ENCODE assay signal across 19 cellular contexts in genomic region chr9:79154806-79155205, GRCh38.
DNase-seq lines count a peak whose midpoint lies in the region; ATAC-seq and TF ChIP-seq lines count a peak whose summit lies in the region.
"Had no signal": no experiment of that assay in that cellular context is flagged by ENCODE, and none has a peak within 500 bp of the region (broad histone marks: within the 10 kb centered on the region; RNA-seq: fewer than 3 reads in every experiment).

No MANE protein-coding gene starts in this region.

- no peak overlapping the region for H3K18ac ChIP-seq in IMR-90 (ENCODE audit: low read depth, low read length)

- CTCF ChIA-PET in IMR-90 (lab: Yijun Ruan, JAX): no interaction called here

- H3K4me1 ChIP-seq in IMR-90 (ENCODE audit: control insufficient read depth, insufficient read depth, low read length): no peaks in the 10 kb centered on the region
- H3K4me1 ChIP-seq in suprapubic skin: peaks cover 11% of the 10 kb centered on the region
- H3K4me1 ChIP-seq: SJSA1 had no signal

- no peak overlapping the region for H4K91ac ChIP-seq in IMR-90 (ENCODE audit: insufficient read depth, low read depth, low read length)

- TF ChIP-seq CTCF in IMR-90 (conservative IDR thresholded peaks at IDR 0.05; ENCODE audit: low read depth, low read length) (no peak), fibroblast of the aortic adventitia (IDR thresholded peaks at IDR 0.05; ENCODE audit: insufficient read depth, low read length) (no peak), suprapubic skin (IDR thresholded peaks at IDR 0.05) (no peak)

- no peak overlapping the region for H2AK9ac ChIP-seq in IMR-90 (replicated peaks; ENCODE audit: low read depth, low read length, poor library complexity)

- TF ChIP-seq EP300 in suprapubic skin (IDR thresholded peaks at IDR 0.05): no peak

- TF ChIP-seq POLR2A in IMR-90 (IDR thresholded peaks at IDR 0.05; ENCODE audit: low read depth, low read length) (no peak), suprapubic skin (IDR thresholded peaks at IDR 0.05) (no peak)

- no peaks in the 10 kb centered on the region for H3K27me3 Mint-ChIP-seq in activated naive CD8-positive, alpha-beta T cell treated with anti-CD3 and anti-CD28 coated beads, Interleukin-2, amount 50 U/mL, for 24 hours
- H3K27me3 Mint-ChIP-seq: B cell had no signal

- dilution Hi-C loops in IMR-90 (cut with HindIII; ENCODE audit: low sequenced_read_pairs, unreplicated experiment): no loop called here

- no peaks in the 10 kb centered on the region for H3K27me3 ChIP-seq in IMR-90 (ENCODE audit: control insufficient read depth, insufficient read depth, low read length)
- no peaks in the 10 kb centered on the region for H3K27me3 ChIP-seq in suprapubic skin
- H3K27me3 ChIP-seq: SJSA1 had no signal

- H3K23ac ChIP-seq in IMR-90 (ENCODE audit: low read depth, low read length): no peak overlapping the region

- no peaks in the 10 kb centered on the region for H3K9me3 ChIP-seq in IMR-90 (ENCODE audit: control insufficient read depth, insufficient read depth, low read length)
- no peaks in the 10 kb centered on the region for H3K9me3 ChIP-seq in suprapubic skin
- H3K9me3 ChIP-seq: SJSA1 had no signal

- H3K27ac ChIP-seq in IMR-90 (ENCODE audit: insufficient read depth, low read length) (no peak overlapping the region), suprapubic skin (peak overlapping the region; percentile 9)
- H3K27ac ChIP-seq: KMS-11, PC-9, SJSA1 had no signal

- no TSS peak for BruUV-seq in IMR-90 (replicated peaks; lab: Mats Ljungman, UMichigan)

- H3K4me1 Mint-ChIP-seq in activated naive CD8-positive, alpha-beta T cell treated with anti-CD3 and anti-CD28 coated beads, Interleukin-2, amount 50 U/mL, for 24 hours: no peaks in the 10 kb centered on the region
- H3K4me1 Mint-ChIP-seq: B cell had no signal

- H3K4me3 Mint-ChIP-seq in activated naive CD8-positive, alpha-beta T cell treated with anti-CD3 and anti-CD28 coated beads, Interleukin-2, amount 50 U/mL, for 24 hours: no peak overlapping the region
- H3K4me3 Mint-ChIP-seq: B cell, HFFc6 had no signal

- H2AK5ac ChIP-seq in IMR-90 (ENCODE audit: low read depth, low read length): no peak overlapping the region

- H2BK120ac ChIP-seq in IMR-90 (ENCODE audit: low read depth, low read length): no peak overlapping the region

- H3K4ac ChIP-seq in IMR-90 (ENCODE audit: low read depth, low read length): no peak overlapping the region

- H3K36me3 Mint-ChIP-seq in activated naive CD8-positive, alpha-beta T cell treated with anti-CD3 and anti-CD28 coated beads, Interleukin-2, amount 50 U/mL, for 24 hours (ENCODE audit: low read depth): no peaks in the 10 kb centered on the region

- no peak overlapping the region for H3K4me2 ChIP-seq in IMR-90 (ENCODE audit: low read depth, low read length)
- H3K4me2 ChIP-seq: KMS-11, PC-9 had no signal

- no peak overlapping the region for H3K9ac ChIP-seq in IMR-90 (ENCODE audit: low read depth, low read length)
- H3K9ac ChIP-seq: KMS-11 had no signal

- peak; percentile 11 for DNase-seq in IMR-90
- DNase-seq in dermis blood vessel endothelial cell: peak; percentile 32
- peak; percentile 7 for DNase-seq in fibroblast of the aortic adventitia (ENCODE audit: low read depth)
- no peak for DNase-seq in suprapubic skin (ENCODE audit: low spot score in 2 of 2)
- DNase-seq in NCI-H526 (lab: John Stamatoyannopoulos, UW): no peak
- no peak for DNase-seq in SIG-M5 treated with dmso at 0.1 percent for 504 hours (lab: John Stamatoyannopoulos, UW; ENCODE audit: unreplicated experiment)
- no peak for DNase-seq in activated naive CD8-positive, alpha-beta T cell treated with anti-CD3 and anti-CD28 coated beads, Interleukin-2, amount 50 U/mL, for 24 hours
- DNase-seq in NCI-H2081 treated with DMSO at 0.1 percent for 48 hours (lab: John Stamatoyannopoulos, UW): no peak
- DNase-seq: ACHN, DMS 273 treated with DMSO at 0.1 percent for 48 hours, DND-41, HFFc6, NCI-H187, NCI-H226, NCI-H524 treated with DMSO at 0.1 percent for 48 hours, PC-9 had no signal

- H3K14ac ChIP-seq in IMR-90 (replicated peaks; ENCODE audit: low read depth, low read length): no peak overlapping the region

- intact Hi-C loops in IMR-90 (cut with micrococcal nuclease): no loop called here

- H3K36me3 ChIP-seq in IMR-90 (ENCODE audit: control insufficient read depth, insufficient read depth, low read length): no peaks in the 10 kb centered on the region
- no peaks in the 10 kb centered on the region for H3K36me3 ChIP-seq in suprapubic skin
- H3K36me3 ChIP-seq: SJSA1 had no signal

- no peak overlapping the region for H4K5ac ChIP-seq in IMR-90 (ENCODE audit: low read depth, low read length)

- no CpG with 5 or more reads among the region's 2 CpGs for WGBS in IMR-90 (ENCODE audit: extremely low coverage in 2 of 2, insufficient read length in 1 of 2), 2 experiments
- WGBS in suprapubic skin: 21% methylated on average over 2 of the region's 2 CpGs

- no peak for ATAC-seq in IMR-90 (ENCODE audit: low read depth)
- ATAC-seq in activated naive CD8-positive, alpha-beta T cell treated with anti-CD3 and anti-CD28 coated beads, Interleukin-2, amount 50 U/mL, for 24 hours: no peak

- no peak for TF ChIP-seq RAD21 in IMR-90 (IDR thresholded peaks at IDR 0.05; ENCODE audit: low read length)

- no peak overlapping the region for H2BK15ac ChIP-seq in IMR-90 (ENCODE audit: low read depth, low read length)

- POLR2A ChIA-PET in IMR-90 (lab: Charles Lee; ENCODE audit: unreplicated experiment): interaction anchor here (0.6 kb wide), 1 partner anchor 417 kb away, joined by 3 read pairs; the partner anchor contains the start of gene TLE4

- no peak overlapping the region for H3K56ac ChIP-seq in IMR-90 (ENCODE audit: extremely low read depth, insufficient read depth, low read length)

- H2BK5ac ChIP-seq in IMR-90 (ENCODE audit: low read depth, low read length, poor library complexity, severe bottlenecking): no peak overlapping the region

- in situ Hi-C loops in IMR-90 (cut with MboI; ENCODE audit: low sequenced_read_pairs): no loop called here

- no peaks in the 10 kb centered on the region for H4K20me1 ChIP-seq in IMR-90 (ENCODE audit: insufficient read depth, low read length)

- H3K4me3 ChIP-seq in IMR-90 (ENCODE audit: insufficient read depth, low read depth, low read length): no peak overlapping the region
- no peak overlapping the region for H3K4me3 ChIP-seq in fibroblast of the aortic adventitia (ENCODE audit: low read depth, low read length)
- H3K4me3 ChIP-seq in suprapubic skin: no peak overlapping the region
- H3K4me3 ChIP-seq: PC-9, SJSA1 had no signal

- no peaks in the 10 kb centered on the region for H3K79me1 ChIP-seq in IMR-90 (ENCODE audit: low read depth in 1 of 2, low read length in 2 of 2)

- no peak overlapping the region for H2AFZ ChIP-seq in IMR-90 (replicated peaks; ENCODE audit: low read length, poor library complexity)
- H2AFZ ChIP-seq: PC-9 had no signal

- no peaks in the 10 kb centered on the region for H3K9me1 ChIP-seq in IMR-90 (ENCODE audit: insufficient read depth, low read length)

- H3K9me3 Mint-ChIP-seq in activated naive CD8-positive, alpha-beta T cell treated with anti-CD3 and anti-CD28 coated beads, Interleukin-2, amount 50 U/mL, for 24 hours: no peaks in the 10 kb centered on the region
- H3K9me3 Mint-ChIP-seq: HFFc6 had no signal

- no peak overlapping the region for H4K8ac ChIP-seq in IMR-90 (ENCODE audit: low read depth in 2 of 2, low read length in 2 of 2)

- H3K27ac Mint-ChIP-seq in activated naive CD8-positive, alpha-beta T cell treated with anti-CD3 and anti-CD28 coated beads, Interleukin-2, amount 50 U/mL, for 24 hours: no peak overlapping the region
- H3K27ac Mint-ChIP-seq: B cell, HFFc6 had no signal

- H2BK20ac ChIP-seq in IMR-90 (ENCODE audit: low read depth, low read length): no peak overlapping the region

TF ChIP-seq in IMR-90, 13 proteins besides CTCF, POLR2A, EP300 and RAD21:
- TF ChIP-seq FOS (IDR thresholded peaks at IDR 0.05; ENCODE audit: low read depth, low read length): no peak
- TF ChIP-seq NFE2L2 (IDR thresholded peaks at IDR 0.05; ENCODE audit: low read depth, low read length): no peak
- TF ChIP-seq MXI1 (IDR thresholded peaks at IDR 0.05; ENCODE audit: borderline replicate concordance, low read depth, low read length): no peak
- TF ChIP-seq ELK1 (IDR thresholded peaks at IDR 0.05; ENCODE audit: borderline replicate concordance, low read depth, low read length): no peak
- TF ChIP-seq CEBPB (IDR thresholded peaks at IDR 0.05; ENCODE audit: low read depth, low read length): no peak
- TF ChIP-seq MAFK (IDR thresholded peaks at IDR 0.05; ENCODE audit: low read depth, low read length): no peak
- no peak for TF ChIP-seq RCOR1 (IDR thresholded peaks at IDR 0.05; ENCODE audit: insufficient replicate concordance, low read length)
- no peak for TF ChIP-seq SMC3 (IDR thresholded peaks at IDR 0.05; ENCODE audit: low read depth, low read length)
- TF ChIP-seq BHLHE40 (IDR thresholded peaks at IDR 0.05; ENCODE audit: low read depth, low read length): no peak
- TF ChIP-seq MAZ (IDR thresholded peaks at IDR 0.05; ENCODE audit: borderline replicate concordance, low read depth, low read length): no peak
- TF ChIP-seq USF2 (IDR thresholded peaks at IDR 0.05; ENCODE audit: low read depth, low read length): no peak
- no peak for TF ChIP-seq CHD1 (IDR thresholded peaks at IDR 0.05; ENCODE audit: low read depth, low read length)
- no peak for TF ChIP-seq RFX5 (IDR thresholded peaks at IDR 0.05; ENCODE audit: low read depth, low read length)
TF ChIP-seq in IMR-90: peak in this region for 0.

Comparison
In these comparisons a context has a peak if more than half of its experiments do, and no peak if none do; other contexts are left out.
1. DNase-seq: peak in IMR-90 (single experiment), dermis blood vessel endothelial cell (single experiment) and fibroblast of the aortic adventitia (single experiment); none in suprapubic skin (0 of 2), NCI-H526 (0 of 2), SIG-M5 treated with dmso at 0.1 percent for 504 hours (single experiment), activated naive CD8-positive, alpha-beta T cell treated with anti-CD3 and anti-CD28 coated beads, Interleukin-2, amount 50 U/mL, for 24 hours (single experiment) and NCI-H2081 treated with DMSO at 0.1 percent for 48 hours (single experiment).